1 cellular context compared by ENCODE assay signal in the genomic region with DNA sequence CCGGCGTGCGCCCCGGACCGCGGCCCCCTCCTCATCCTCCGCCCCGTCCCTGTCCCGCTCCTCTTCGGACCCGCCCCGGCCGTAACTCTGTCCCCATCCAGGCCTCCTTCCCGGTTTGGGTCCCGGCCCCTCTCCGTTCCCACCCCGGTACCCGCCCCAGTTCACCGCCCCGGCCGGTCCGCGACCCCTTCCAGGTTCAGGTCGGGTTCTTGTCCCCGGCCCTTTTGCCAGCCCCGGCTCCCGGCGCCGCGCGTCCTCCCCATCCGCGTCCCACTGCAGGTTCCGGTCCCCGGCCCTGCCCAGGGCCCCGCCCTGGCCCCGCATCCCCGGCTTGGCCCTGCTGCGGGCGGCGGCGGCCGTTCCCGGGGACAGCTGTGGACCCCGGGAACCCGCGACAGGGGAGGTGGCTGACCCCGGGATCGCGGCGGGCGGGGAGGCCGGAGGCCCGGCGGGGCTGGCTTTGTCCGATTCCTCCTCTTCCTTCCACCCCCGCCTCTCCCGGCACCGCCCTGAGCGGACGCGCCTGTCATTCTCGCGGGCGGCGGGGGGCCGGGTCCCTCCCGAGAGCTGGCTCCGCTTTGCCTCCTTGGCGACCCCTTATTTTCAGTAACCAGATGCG.
TF ChIP-seq lines count a peak whose summit lies in the region.

No MANE protein-coding gene starts in this region.

TF ChIP-seq in HEK293, 187 proteins besides CTCF, POLR2A, EP300 and RAD21 (continued from another document and continues in another):
- TF ChIP-seq, protein P1, sequence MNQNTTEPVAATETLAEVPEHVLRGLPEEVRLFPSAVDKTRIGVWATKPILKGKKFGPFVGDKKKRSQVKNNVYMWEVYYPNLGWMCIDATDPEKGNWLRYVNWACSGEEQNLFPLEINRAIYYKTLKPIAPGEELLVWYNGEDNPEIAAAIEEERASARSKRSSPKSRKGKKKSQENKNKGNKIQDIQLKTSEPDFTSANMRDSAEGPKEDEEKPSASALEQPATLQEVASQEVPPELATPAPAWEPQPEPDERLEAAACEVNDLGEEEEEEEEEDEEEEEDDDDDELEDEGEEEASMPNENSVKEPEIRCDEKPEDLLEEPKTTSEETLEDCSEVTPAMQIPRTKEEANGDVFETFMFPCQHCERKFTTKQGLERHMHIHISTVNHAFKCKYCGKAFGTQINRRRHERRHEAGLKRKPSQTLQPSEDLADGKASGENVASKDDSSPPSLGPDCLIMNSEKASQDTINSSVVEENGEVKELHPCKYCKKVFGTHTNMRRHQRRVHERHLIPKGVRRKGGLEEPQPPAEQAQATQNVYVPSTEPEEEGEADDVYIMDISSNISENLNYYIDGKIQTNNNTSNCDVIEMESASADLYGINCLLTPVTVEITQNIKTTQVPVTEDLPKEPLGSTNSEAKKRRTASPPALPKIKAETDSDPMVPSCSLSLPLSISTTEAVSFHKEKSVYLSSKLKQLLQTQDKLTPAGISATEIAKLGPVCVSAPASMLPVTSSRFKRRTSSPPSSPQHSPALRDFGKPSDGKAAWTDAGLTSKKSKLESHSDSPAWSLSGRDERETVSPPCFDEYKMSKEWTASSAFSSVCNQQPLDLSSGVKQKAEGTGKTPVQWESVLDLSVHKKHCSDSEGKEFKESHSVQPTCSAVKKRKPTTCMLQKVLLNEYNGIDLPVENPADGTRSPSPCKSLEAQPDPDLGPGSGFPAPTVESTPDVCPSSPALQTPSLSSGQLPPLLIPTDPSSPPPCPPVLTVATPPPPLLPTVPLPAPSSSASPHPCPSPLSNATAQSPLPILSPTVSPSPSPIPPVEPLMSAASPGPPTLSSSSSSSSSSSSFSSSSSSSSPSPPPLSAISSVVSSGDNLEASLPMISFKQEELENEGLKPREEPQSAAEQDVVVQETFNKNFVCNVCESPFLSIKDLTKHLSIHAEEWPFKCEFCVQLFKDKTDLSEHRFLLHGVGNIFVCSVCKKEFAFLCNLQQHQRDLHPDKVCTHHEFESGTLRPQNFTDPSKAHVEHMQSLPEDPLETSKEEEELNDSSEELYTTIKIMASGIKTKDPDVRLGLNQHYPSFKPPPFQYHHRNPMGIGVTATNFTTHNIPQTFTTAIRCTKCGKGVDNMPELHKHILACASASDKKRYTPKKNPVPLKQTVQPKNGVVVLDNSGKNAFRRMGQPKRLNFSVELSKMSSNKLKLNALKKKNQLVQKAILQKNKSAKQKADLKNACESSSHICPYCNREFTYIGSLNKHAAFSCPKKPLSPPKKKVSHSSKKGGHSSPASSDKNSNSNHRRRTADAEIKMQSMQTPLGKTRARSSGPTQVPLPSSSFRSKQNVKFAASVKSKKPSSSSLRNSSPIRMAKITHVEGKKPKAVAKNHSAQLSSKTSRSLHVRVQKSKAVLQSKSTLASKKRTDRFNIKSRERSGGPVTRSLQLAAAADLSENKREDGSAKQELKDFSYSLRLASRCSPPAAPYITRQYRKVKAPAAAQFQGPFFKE (tag by site-specific recombination; IDR thresholded peaks at IDR 0.05; ENCODE audit: borderline replicate concordance), result no peak
- TF ChIP-seq SP2 (tag by site-specific recombination; IDR thresholded peaks at IDR 0.05) (peak; percentile 55), ZNF677 (tag by site-specific recombination; IDR thresholded peaks at IDR 0.05) (no peak), ZNF555 (tag by site-specific recombination; conservative IDR thresholded peaks at IDR 0.05) (no peak), ZSCAN16 (tag by site-specific recombination; IDR thresholded peaks at IDR 0.05) (no peak), KLF16 (tag by site-specific recombination; IDR thresholded peaks at IDR 0.05) (0 out of 2 replicates have a peak, but pooled peaks have one; percentile 38), KLF8 (tag by site-specific recombination; IDR thresholded peaks at IDR 0.05) (no peak), ZNF19 (tag by site-specific recombination; IDR thresholded peaks at IDR 0.05; ENCODE audit: low read depth) (no peak), MYNN (tag by site-specific recombination; IDR thresholded peaks at IDR 0.05; ENCODE audit: borderline replicate concordance) (no peak), ZNF792 (tag by site-specific recombination; IDR thresholded peaks at IDR 0.05) (no peak), ZNF561 (tag by site-specific recombination; IDR thresholded peaks at IDR 0.05; ENCODE audit: borderline replicate concordance) (0 out of 2 replicates have a peak, but pooled peaks have one; percentile 57), ZNF335 (tag by site-specific recombination; conservative IDR thresholded peaks at IDR 0.05) (peak; percentile 80), ZNF157 (tag by site-specific recombination; IDR thresholded peaks at IDR 0.05) (no peak), ZNF341 (tag by site-specific recombination; IDR thresholded peaks at IDR 0.05; ENCODE audit: low read depth) (peak; percentile 85), YY1 (tag by site-specific recombination; IDR thresholded peaks at IDR 0.05) (no peak), ZNF175 (tag by site-specific recombination; IDR thresholded peaks at IDR 0.05) (no peak), GLI2 (tag by site-specific recombination; IDR thresholded peaks at IDR 0.05; ENCODE audit: borderline replicate concordance, low read depth) (no peak), ZNF404 (tag by site-specific recombination; IDR thresholded peaks at IDR 0.05) (no peak), ZNF571 (tag by site-specific recombination; IDR thresholded peaks at IDR 0.05) (no peak), ZNF747 (tag by site-specific recombination; IDR thresholded peaks at IDR 0.05) (no peak), ZNF2 (tag by site-specific recombination; IDR thresholded peaks at IDR 0.05) (no peak), GLIS1 (tag by site-specific recombination; IDR thresholded peaks at IDR 0.05) (peak; percentile 42; the same call in 1 of the 2 replicates)
- TF ChIP-seq, protein P2, sequence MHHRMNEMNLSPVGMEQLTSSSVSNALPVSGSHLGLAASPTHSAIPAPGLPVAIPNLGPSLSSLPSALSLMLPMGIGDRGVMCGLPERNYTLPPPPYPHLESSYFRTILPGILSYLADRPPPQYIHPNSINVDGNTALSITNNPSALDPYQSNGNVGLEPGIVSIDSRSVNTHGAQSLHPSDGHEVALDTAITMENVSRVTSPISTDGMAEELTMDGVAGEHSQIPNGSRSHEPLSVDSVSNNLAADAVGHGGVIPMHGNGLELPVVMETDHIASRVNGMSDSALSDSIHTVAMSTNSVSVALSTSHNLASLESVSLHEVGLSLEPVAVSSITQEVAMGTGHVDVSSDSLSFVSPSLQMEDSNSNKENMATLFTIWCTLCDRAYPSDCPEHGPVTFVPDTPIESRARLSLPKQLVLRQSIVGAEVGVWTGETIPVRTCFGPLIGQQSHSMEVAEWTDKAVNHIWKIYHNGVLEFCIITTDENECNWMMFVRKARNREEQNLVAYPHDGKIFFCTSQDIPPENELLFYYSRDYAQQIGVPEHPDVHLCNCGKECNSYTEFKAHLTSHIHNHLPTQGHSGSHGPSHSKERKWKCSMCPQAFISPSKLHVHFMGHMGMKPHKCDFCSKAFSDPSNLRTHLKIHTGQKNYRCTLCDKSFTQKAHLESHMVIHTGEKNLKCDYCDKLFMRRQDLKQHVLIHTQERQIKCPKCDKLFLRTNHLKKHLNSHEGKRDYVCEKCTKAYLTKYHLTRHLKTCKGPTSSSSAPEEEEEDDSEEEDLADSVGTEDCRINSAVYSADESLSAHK (tag by site-specific recombination; IDR thresholded peaks at IDR 0.05), result no peak
- TF ChIP-seq, protein P3, sequence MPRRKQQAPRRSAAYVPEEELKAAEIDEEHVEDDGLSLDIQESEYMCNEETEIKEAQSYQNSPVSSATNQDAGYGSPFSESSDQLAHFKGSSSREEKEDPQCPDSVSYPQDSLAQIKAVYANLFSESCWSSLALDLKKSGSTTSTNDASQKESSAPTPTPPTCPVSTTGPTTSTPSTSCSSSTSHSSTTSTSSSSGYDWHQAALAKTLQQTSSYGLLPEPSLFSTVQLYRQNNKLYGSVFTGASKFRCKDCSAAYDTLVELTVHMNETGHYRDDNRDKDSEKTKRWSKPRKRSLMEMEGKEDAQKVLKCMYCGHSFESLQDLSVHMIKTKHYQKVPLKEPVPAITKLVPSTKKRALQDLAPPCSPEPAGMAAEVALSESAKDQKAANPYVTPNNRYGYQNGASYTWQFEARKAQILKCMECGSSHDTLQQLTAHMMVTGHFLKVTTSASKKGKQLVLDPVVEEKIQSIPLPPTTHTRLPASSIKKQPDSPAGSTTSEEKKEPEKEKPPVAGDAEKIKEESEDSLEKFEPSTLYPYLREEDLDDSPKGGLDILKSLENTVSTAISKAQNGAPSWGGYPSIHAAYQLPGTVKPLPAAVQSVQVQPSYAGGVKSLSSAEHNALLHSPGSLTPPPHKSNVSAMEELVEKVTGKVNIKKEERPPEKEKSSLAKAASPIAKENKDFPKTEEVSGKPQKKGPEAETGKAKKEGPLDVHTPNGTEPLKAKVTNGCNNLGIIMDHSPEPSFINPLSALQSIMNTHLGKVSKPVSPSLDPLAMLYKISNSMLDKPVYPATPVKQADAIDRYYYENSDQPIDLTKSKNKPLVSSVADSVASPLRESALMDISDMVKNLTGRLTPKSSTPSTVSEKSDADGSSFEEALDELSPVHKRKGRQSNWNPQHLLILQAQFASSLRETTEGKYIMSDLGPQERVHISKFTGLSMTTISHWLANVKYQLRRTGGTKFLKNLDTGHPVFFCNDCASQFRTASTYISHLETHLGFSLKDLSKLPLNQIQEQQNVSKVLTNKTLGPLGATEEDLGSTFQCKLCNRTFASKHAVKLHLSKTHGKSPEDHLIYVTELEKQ (tag by site-specific recombination; IDR thresholded peaks at IDR 0.05; ENCODE audit: borderline replicate concordance), result no peak
- TF ChIP-seq, protein P4, sequence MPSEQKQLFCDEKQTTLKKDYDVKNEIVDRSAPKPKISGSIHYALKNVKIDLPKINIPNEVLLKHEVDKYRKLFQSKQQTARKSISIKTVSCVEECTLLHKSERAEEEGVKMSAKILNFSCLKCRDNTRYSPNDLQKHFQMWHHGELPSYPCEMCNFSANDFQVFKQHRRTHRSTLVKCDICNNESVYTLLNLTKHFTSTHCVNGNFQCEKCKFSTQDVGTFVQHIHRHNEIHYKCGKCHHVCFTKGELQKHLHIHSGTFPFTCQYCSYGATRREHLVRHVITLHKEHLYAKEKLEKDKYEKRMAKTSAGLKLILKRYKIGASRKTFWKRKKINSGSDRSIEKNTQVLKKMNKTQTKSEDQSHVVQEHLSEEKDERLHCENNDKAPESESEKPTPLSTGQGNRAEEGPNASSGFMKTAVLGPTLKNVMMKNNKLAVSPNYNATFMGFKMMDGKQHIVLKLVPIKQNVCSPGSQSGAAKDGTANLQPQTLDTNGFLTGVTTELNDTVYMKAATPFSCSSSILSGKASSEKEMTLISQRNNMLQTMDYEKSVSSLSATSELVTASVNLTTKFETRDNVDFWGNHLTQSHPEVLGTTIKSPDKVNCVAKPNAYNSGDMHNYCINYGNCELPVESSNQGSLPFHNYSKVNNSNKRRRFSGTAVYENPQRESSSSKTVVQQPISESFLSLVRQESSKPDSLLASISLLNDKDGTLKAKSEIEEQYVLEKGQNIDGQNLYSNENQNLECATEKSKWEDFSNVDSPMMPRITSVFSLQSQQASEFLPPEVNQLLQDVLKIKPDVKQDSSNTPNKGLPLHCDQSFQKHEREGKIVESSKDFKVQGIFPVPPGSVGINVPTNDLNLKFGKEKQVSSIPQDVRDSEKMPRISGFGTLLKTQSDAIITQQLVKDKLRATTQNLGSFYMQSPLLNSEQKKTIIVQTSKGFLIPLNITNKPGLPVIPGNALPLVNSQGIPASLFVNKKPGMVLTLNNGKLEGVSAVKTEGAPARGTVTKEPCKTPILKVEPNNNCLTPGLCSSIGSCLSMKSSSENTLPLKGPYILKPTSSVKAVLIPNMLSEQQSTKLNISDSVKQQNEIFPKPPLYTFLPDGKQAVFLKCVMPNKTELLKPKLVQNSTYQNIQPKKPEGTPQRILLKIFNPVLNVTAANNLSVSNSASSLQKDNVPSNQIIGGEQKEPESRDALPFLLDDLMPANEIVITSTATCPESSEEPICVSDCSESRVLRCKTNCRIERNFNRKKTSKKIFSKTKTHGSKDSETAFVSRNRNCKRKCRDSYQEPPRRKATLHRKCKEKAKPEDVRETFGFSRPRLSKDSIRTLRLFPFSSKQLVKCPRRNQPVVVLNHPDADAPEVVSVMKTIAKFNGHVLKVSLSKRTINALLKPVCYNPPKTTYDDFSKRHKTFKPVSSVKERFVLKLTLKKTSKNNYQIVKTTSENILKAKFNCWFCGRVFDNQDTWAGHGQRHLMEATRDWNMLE (tag by site-specific recombination; conservative IDR thresholded peaks at IDR 0.05; ENCODE audit: low read depth), result no peak
- TF ChIP-seq, protein P5, sequence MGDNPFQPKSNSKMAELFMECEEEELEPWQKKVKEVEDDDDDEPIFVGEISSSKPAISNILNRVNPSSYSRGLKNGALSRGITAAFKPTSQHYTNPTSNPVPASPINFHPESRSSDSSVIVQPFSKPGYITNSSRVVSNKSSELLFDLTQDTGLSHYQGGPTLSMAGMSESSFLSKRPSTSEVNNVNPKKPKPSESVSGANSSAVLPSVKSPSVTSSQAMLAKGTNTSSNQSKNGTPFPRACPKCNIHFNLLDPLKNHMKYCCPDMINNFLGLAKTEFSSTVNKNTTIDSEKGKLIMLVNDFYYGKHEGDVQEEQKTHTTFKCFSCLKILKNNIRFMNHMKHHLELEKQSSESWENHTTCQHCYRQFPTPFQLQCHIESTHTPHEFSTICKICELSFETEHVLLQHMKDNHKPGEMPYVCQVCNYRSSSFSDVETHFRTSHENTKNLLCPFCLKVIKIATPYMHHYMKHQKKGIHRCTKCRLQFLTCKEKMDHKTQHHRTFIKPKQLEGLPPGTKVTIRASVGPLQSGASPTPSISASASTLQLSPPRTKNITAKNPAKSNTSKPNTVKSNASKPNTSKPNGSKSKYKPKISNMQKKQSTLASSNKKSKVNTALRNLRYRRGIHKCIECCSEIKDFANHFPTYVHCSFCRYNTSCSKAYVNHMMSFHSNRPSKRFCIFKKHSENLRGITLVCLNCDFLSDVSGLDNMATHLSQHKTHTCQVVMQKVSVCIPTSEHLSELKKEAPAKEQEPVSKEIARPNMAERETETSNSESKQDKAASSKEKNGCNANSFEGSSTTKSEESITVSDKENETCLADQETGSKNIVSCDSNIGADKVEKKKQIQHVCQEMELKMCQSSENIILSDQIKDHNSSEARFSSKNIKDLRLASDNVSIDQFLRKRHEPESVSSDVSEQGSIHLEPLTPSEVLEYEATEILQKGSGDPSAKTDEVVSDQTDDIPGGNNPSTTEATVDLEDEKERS (tag by site-specific recombination; IDR thresholded peaks at IDR 0.05), result no peak
- TF ChIP-seq, protein P6, sequence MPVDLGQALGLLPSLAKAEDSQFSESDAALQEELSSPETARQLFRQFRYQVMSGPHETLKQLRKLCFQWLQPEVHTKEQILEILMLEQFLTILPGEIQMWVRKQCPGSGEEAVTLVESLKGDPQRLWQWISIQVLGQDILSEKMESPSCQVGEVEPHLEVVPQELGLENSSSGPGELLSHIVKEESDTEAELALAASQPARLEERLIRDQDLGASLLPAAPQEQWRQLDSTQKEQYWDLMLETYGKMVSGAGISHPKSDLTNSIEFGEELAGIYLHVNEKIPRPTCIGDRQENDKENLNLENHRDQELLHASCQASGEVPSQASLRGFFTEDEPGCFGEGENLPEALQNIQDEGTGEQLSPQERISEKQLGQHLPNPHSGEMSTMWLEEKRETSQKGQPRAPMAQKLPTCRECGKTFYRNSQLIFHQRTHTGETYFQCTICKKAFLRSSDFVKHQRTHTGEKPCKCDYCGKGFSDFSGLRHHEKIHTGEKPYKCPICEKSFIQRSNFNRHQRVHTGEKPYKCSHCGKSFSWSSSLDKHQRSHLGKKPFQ (tag by site-specific recombination; IDR thresholded peaks at IDR 0.05), result no peak
- TF ChIP-seq, protein P7, sequence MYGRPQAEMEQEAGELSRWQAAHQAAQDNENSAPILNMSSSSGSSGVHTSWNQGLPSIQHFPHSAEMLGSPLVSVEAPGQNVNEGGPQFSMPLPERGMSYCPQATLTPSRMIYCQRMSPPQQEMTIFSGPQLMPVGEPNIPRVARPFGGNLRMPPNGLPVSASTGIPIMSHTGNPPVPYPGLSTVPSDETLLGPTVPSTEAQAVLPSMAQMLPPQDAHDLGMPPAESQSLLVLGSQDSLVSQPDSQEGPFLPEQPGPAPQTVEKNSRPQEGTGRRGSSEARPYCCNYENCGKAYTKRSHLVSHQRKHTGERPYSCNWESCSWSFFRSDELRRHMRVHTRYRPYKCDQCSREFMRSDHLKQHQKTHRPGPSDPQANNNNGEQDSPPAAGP (tag by site-specific recombination; IDR thresholded peaks at IDR 0.05), result 0 out of 2 replicates have a peak, but pooled peaks have one; percentile 9
